Comparison of ENCODE assay signal across 1 cellular context in the genomic region with DNA sequence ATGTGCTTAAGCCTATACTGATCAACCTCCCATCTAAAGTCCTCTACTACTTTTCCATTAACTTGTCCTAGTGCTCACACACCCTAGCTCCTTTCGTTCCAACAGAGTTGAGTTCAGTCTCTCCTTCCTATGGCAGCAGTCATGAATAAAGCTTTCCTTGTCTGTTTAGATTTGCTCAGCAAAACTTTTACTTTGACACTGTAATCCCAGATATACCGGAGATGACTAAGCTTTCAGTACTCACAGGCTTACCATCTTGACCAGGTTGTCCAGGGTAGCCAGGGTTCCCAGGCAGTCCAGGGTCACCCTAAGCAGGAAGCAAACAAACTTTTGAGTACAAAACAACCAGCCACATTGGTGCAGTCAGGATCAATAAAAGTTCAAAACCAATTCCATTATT.
TF ChIP-seq lines count a peak whose summit lies in the region.

No MANE protein-coding gene starts in this region.

TF ChIP-seq in GM23338, 12 proteins besides CTCF, POLR2A, EP300 and RAD21 (continued from another document):
- TF ChIP-seq, protein P1, sequence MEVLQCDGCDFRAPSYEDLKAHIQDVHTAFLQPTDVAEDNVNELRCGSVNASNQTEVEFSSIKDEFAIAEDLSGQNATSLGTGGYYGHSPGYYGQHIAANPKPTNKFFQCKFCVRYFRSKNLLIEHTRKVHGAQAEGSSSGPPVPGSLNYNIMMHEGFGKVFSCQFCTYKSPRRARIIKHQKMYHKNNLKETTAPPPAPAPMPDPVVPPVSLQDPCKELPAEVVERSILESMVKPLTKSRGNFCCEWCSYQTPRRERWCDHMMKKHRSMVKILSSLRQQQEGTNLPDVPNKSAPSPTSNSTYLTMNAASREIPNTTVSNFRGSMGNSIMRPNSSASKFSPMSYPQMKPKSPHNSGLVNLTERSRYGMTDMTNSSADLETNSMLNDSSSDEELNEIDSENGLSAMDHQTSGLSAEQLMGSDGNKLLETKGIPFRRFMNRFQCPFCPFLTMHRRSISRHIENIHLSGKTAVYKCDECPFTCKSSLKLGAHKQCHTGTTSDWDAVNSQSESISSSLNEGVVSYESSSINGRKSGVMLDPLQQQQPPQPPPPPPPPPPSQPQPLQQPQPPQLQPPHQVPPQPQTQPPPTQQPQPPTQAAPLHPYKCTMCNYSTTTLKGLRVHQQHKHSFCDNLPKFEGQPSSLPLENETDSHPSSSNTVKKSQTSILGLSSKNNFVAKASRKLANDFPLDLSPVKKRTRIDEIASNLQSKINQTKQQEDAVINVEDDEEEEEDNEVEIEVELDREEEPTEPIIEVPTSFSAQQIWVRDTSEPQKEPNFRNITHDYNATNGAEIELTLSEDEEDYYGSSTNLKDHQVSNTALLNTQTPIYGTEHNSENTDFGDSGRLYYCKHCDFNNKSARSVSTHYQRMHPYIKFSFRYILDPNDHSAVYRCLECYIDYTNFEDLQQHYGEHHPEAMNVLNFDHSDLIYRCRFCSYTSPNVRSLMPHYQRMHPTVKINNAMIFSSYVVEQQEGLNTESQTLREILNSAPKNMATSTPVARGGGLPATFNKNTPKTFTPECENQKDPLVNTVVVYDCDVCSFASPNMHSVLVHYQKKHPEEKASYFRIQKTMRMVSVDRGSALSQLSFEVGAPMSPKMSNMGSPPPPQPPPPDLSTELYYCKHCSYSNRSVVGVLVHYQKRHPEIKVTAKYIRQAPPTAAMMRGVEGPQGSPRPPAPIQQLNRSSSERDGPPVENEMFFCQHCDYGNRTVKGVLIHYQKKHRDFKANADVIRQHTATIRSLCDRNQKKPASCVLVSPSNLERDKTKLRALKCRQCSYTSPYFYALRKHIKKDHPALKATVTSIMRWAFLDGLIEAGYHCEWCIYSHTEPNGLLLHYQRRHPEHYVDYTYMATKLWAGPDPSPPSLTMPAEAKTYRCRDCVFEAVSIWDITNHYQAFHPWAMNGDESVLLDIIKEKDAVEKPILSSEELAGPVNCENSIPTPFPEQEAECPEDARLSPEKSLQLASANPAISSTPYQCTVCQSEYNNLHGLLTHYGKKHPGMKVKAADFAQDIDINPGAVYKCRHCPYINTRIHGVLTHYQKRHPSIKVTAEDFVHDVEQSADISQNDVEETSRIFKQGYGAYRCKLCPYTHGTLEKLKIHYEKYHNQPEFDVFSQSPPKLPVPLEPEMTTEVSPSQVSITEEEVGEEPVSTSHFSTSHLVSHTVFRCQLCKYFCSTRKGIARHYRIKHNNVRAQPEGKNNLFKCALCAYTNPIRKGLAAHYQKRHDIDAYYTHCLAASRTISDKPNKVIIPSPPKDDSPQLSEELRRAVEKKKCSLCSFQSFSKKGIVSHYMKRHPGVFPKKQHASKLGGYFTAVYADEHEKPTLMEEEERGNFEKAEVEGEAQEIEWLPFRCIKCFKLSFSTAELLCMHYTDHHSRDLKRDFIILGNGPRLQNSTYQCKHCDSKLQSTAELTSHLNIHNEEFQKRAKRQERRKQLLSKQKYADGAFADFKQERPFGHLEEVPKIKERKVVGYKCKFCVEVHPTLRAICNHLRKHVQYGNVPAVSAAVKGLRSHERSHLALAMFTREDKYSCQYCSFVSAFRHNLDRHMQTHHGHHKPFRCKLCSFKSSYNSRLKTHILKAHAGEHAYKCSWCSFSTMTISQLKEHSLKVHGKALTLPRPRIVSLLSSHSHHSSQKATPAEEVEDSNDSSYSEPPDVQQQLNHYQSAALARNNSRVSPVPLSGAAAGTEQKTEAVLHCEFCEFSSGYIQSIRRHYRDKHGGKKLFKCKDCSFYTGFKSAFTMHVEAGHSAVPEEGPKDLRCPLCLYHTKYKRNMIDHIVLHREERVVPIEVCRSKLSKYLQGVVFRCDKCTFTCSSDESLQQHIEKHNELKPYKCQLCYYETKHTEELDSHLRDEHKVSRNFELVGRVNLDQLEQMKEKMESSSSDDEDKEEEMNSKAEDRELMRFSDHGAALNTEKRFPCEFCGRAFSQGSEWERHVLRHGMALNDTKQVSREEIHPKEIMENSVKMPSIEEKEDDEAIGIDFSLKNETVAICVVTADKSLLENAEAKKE (CRISPR knock-in tag; IDR thresholded peaks at IDR 0.05): no peak
TF ChIP-seq in GM23338: peak in this region for 0.
